ENCODE assay signal across 13 cellular contexts in genomic region chr7:82050792-82051191, GRCh38.
DNase-seq lines count a peak whose midpoint lies in the region; ATAC-seq and TF ChIP-seq lines count a peak whose summit lies in the region.
"Had no signal": no experiment of that assay in that cellular context is flagged by ENCODE, and none has a peak within 500 bp of the region (broad histone marks: within the 10 kb centered on the region; RNA-seq: fewer than 3 reads in every experiment).

No MANE protein-coding gene starts in this region.

- H3K27ac ChIP-seq in IMR-90 (ENCODE audit: insufficient read depth, low read length) (no peak overlapping the region), caudate nucleus (ENCODE audit: low read depth, low read length) (peak overlapping the region; percentile 18), thyroid gland (no peak overlapping the region), ovary (no peak overlapping the region)
- H3K27ac ChIP-seq: epithelial cell of prostate had no signal

- intact Hi-C loops in IMR-90 (cut with micrococcal nuclease), result loop anchor here (5.0 kb wide), 1 partner anchor 392 kb away; the partner anchor contains the start of gene CACNA2D1
- intact Hi-C loops in thyroid gland (cut with DNase I), result no loop called here
- intact Hi-C loops in ovary (cut with DNase I), result no loop called here

- no peak for TF ChIP-seq RAD21 in IMR-90 (IDR thresholded peaks at IDR 0.05; ENCODE audit: low read length)

- ATAC-seq in IMR-90 (ENCODE audit: low read depth), result peak; percentile 60

- H4K5ac ChIP-seq in IMR-90 (ENCODE audit: low read depth, low read length), result no peak overlapping the region

- no peak overlapping the region for H3K9ac ChIP-seq in IMR-90 (ENCODE audit: low read depth, low read length)

- POLR2A ChIA-PET in IMR-90 (lab: Charles Lee; ENCODE audit: unreplicated experiment), result no interaction called here

- H4K91ac ChIP-seq in IMR-90 (ENCODE audit: insufficient read depth, low read depth, low read length), result peak overlapping the region; percentile 2; the same call in 1 of the 2 replicates

- H3K36me3 ChIP-seq in IMR-90 (ENCODE audit: control insufficient read depth, insufficient read depth, low read length) (no peaks in the 10 kb centered on the region), thyroid gland (no peaks in the 10 kb centered on the region), ovary (no peaks in the 10 kb centered on the region)

- H2AK5ac ChIP-seq in IMR-90 (ENCODE audit: low read depth, low read length), result no peak overlapping the region

- H3K9me1 ChIP-seq in IMR-90 (ENCODE audit: insufficient read depth, low read length), result no peaks in the 10 kb centered on the region

- H3K56ac ChIP-seq in IMR-90 (ENCODE audit: extremely low read depth, insufficient read depth, low read length), result no peak overlapping the region

- DNase-seq in AG08396 (ENCODE audit: low spot score) (peak; percentile 13), IMR-90 (peak; percentile 87), caudate nucleus (lab: John Stamatoyannopoulos, UW) (no peak), medulla oblongata (ENCODE audit: extremely low spot score) (peak; percentile 18), thyroid gland (no peak), ovary (no peak), NCI-H187 treated with DMSO at 0.1 percent for 48 hours (lab: John Stamatoyannopoulos, UW) (no peak)
- DNase-seq in activated T-cell treated with anti-CD3 and anti-CD28 coated beads, Interleukin-2, amount 50 U/mL, for 48 hours, result no peak
- DNase-seq: CD4-positive, alpha-beta memory T cell; NCI-H1092; stimulated activated CD4-positive, alpha-beta T cell treated with anti-CD3 and anti-CD28 coated beads, Interleukin-4, amount 100 ng/mL, for 4 hours; T-helper 9 cell had no signal

- in situ Hi-C loops in IMR-90 (cut with MboI; ENCODE audit: low sequenced_read_pairs), result loop anchor here (10.0 kb wide), 1 partner anchor 174 kb away; no protein-coding TSS in a partner anchor

- H3K4me3 ChIP-seq in IMR-90 (ENCODE audit: insufficient read depth, low read depth, low read length) (no peak overlapping the region), thyroid gland (replicated peaks in 1 of 3) (no peak overlapping the region), ovary (no peak overlapping the region)

- H3K18ac ChIP-seq in IMR-90 (ENCODE audit: low read depth, low read length), result peak overlapping the region; percentile 40; the same call in 1 of the 2 replicates

- no peak overlapping the region for H2BK120ac ChIP-seq in IMR-90 (ENCODE audit: low read depth, low read length)

- H2AK9ac ChIP-seq in IMR-90 (replicated peaks; ENCODE audit: low read depth, low read length, poor library complexity), result no peak overlapping the region

- dilution Hi-C loops in IMR-90 (cut with HindIII; ENCODE audit: low sequenced_read_pairs, unreplicated experiment), result no loop called here

- no peak overlapping the region for H2AFZ ChIP-seq in IMR-90 (replicated peaks; ENCODE audit: low read length, poor library complexity)

- no peaks in the 10 kb centered on the region for H3K9me3 ChIP-seq in IMR-90 (ENCODE audit: control insufficient read depth, insufficient read depth, low read length)
- H3K9me3 ChIP-seq in thyroid gland, result no peaks in the 10 kb centered on the region
- H3K9me3 ChIP-seq in ovary, result no peaks in the 10 kb centered on the region

- H3K27me3 ChIP-seq in IMR-90 (ENCODE audit: control insufficient read depth, insufficient read depth, low read length) (no peaks in the 10 kb centered on the region), thyroid gland (no peaks in the 10 kb centered on the region), ovary (no peaks in the 10 kb centered on the region)

- TF ChIP-seq POLR2A in IMR-90 (IDR thresholded peaks at IDR 0.05; ENCODE audit: low read depth, low read length) (no peak), thyroid gland (IDR thresholded peaks at IDR 0.05) (no peak), ovary (IDR thresholded peaks at IDR 0.05) (no peak)

- H3K4me1 ChIP-seq in IMR-90 (ENCODE audit: control insufficient read depth, insufficient read depth, low read length) (peaks cover 9% of the 10 kb centered on the region), thyroid gland (no peaks in the 10 kb centered on the region), ovary (ENCODE audit: insufficient read depth) (no peaks in the 10 kb centered on the region)

- BruUV-seq in IMR-90 (replicated peaks; lab: Mats Ljungman, UMichigan), result no TSS peak

- WGBS in IMR-90 (ENCODE audit: extremely low coverage in 2 of 2, insufficient read length in 1 of 2), 2 experiments, result no CpG with 5 or more reads among the region's 4 CpGs
- WGBS in thyroid gland, 2 donors, result 86 to 89% methylated on average over 4 of the region's 4 CpGs
- WGBS in ovary, 3 donors, result 51 to 66% (median 62%) methylated on average over 4 of the region's 4 CpGs

- H2BK20ac ChIP-seq in IMR-90 (ENCODE audit: low read depth, low read length), result no peak overlapping the region

- CTCF ChIA-PET in IMR-90 (lab: Yijun Ruan, JAX), result interaction anchor here (0.5 to 0.9 kb wide), 2 partner anchors 61 to 183 kb away, joined by 3 read pairs; no protein-coding TSS in a partner anchor

- no peak for TF ChIP-seq EP300 in ovary (IDR thresholded peaks at IDR 0.05)

- peak overlapping the region; percentile 28; the same call in 1 of the 2 replicates for H3K4me2 ChIP-seq in IMR-90 (ENCODE audit: low read depth, low read length)

- no peak overlapping the region for H2BK15ac ChIP-seq in IMR-90 (ENCODE audit: low read depth, low read length)

- H4K8ac ChIP-seq in IMR-90 (ENCODE audit: low read depth in 2 of 2, low read length in 2 of 2), result no peak overlapping the region

- no peak for TF ChIP-seq CTCF in IMR-90 (conservative IDR thresholded peaks at IDR 0.05; ENCODE audit: low read depth, low read length)
- TF ChIP-seq CTCF in thyroid gland (IDR thresholded peaks at IDR 0.05), result no peak
- no peak for TF ChIP-seq CTCF in ovary (IDR thresholded peaks at IDR 0.05)

- H2BK5ac ChIP-seq in IMR-90 (ENCODE audit: low read depth, low read length, poor library complexity, severe bottlenecking), result peak overlapping the region; percentile 7

- no peak overlapping the region for H3K14ac ChIP-seq in IMR-90 (replicated peaks; ENCODE audit: low read depth, low read length)

- no peaks in the 10 kb centered on the region for H4K20me1 ChIP-seq in IMR-90 (ENCODE audit: insufficient read depth, low read length)

- no peak overlapping the region for H3K23ac ChIP-seq in IMR-90 (ENCODE audit: low read depth, low read length)

- H3K4ac ChIP-seq in IMR-90 (ENCODE audit: low read depth, low read length), result no peak overlapping the region

- H3K79me1 ChIP-seq in IMR-90 (ENCODE audit: low read depth in 1 of 2, low read length in 2 of 2), result no peaks in the 10 kb centered on the region

TF ChIP-seq in IMR-90, 13 proteins besides CTCF, POLR2A, EP300 and RAD21:
- TF ChIP-seq SMC3 (IDR thresholded peaks at IDR 0.05; ENCODE audit: low read depth, low read length) (no peak), ELK1 (IDR thresholded peaks at IDR 0.05; ENCODE audit: borderline replicate concordance, low read depth, low read length) (no peak), NFE2L2 (IDR thresholded peaks at IDR 0.05; ENCODE audit: low read depth, low read length) (no peak), CEBPB (IDR thresholded peaks at IDR 0.05; ENCODE audit: low read depth, low read length) (peak; percentile 18; the same call in 1 of the 2 replicates), FOS (IDR thresholded peaks at IDR 0.05; ENCODE audit: low read depth, low read length) (0 out of 2 replicates have a peak, but pooled peaks have one; percentile 18), CHD1 (IDR thresholded peaks at IDR 0.05; ENCODE audit: low read depth, low read length) (no peak), USF2 (IDR thresholded peaks at IDR 0.05; ENCODE audit: low read depth, low read length) (no peak), RFX5 (IDR thresholded peaks at IDR 0.05; ENCODE audit: low read depth, low read length) (no peak), BHLHE40 (IDR thresholded peaks at IDR 0.05; ENCODE audit: low read depth, low read length) (no peak), MAZ (IDR thresholded peaks at IDR 0.05; ENCODE audit: borderline replicate concordance, low read depth, low read length) (no peak), MXI1 (IDR thresholded peaks at IDR 0.05; ENCODE audit: borderline replicate concordance, low read depth, low read length) (no peak), MAFK (IDR thresholded peaks at IDR 0.05; ENCODE audit: low read depth, low read length) (no peak), RCOR1 (IDR thresholded peaks at IDR 0.05; ENCODE audit: insufficient replicate concordance, low read length) (no peak)
TF ChIP-seq in IMR-90: peak in this region for 2.

Comparison
In these comparisons a context has a peak if more than half of its experiments do, and no peak if none do; other contexts are left out.
1. DNase-seq: peak in AG08396 (single experiment), IMR-90 (single experiment) and medulla oblongata (single experiment); none in caudate nucleus (0 of 61), thyroid gland (0 of 2), activated T-cell treated with anti-CD3 and anti-CD28 coated beads, Interleukin-2, amount 50 U/mL, for 48 hours (0 of 2), ovary (0 of 5) and NCI-H187 treated with DMSO at 0.1 percent for 48 hours (single experiment).